In the genomic region with DNA sequence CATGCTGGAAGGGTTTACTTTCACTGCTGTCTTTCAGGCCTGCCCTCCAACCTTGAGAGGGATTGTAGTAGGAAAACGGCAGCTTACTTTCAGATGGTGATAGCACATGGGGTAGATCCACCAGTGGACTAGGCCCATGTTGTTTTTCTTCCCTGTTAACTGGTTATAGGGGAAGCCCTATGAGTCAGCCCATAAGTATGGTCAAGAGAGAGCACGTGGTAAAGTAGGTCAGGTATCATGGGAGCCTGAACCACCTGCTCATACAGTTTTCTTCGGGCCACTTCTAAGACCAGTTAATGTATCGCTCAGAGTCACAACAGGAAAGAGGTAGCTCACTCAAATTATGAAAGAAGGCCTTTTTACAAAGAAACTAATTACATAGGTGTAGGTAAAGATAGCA, we compare ENCODE assay signal across 23 cellular contexts. TPM values are rescaled to one million over a fixed set of nuclear protein-coding genes. Genes with fewer than 3 reads are reported as not detected.
DNase-seq lines count a peak whose midpoint lies in the region; ATAC-seq, FAIRE-seq and TF ChIP-seq lines count a peak whose summit lies in the region.
"Had no signal": no experiment of that assay in that cellular context is flagged by ENCODE, and none has a peak within 500 bp of the region (broad histone marks: within the 10 kb centered on the region; RNA-seq: fewer than 3 reads in every experiment).

No MANE protein-coding gene starts in this region.

- H3K9me3 ChIP-seq in mesenchymal stem cell (ENCODE audit: control insufficient read depth, low read length) = peaks cover 4% of the 10 kb centered on the region
- H3K9me3 ChIP-seq: SJSA1, thoracic aorta had no signal

- no peak overlapping the region for H3K18ac ChIP-seq in mesenchymal stem cell (ENCODE audit: low read depth in 1 of 2, low read length in 2 of 2)

- peaks cover 58% of the 10 kb centered on the region for H3K4me1 Mint-ChIP-seq in activated naive CD8-positive, alpha-beta T cell (ENCODE audit: low read depth)
- peaks cover 48% of the 10 kb centered on the region for H3K4me1 Mint-ChIP-seq in activated naive CD8-positive, alpha-beta T cell treated with anti-CD3 and anti-CD28 coated beads for 36 hours
- peaks cover 6 to 14% of the 10 kb centered on the region in 2 donors for H3K4me1 Mint-ChIP-seq in stimulated activated naive B cell treated with anti-CD40 and anti-IgM and Interleukin-4, amounts not matched to agents 10 μg/mL and 1 μg/mL and 100 μg/mL, for 72 hours
- H3K4me1 Mint-ChIP-seq: neural progenitor cell had no signal

- H3K4me3 ChIP-seq in epithelial cell of proximal tubule (ENCODE audit: low read depth, low read length) (no peak overlapping the region), mesenchymal stem cell (ENCODE audit: insufficient read depth in 1 of 2, low read depth in 1 of 2, low read length in 2 of 2) (no peak overlapping the region)
- H3K4me3 ChIP-seq: BLaER1 treated with 17β-estradiol and CSF1 and Interleukin-3, amounts not matched to agents 10 nM and 100 nM; K562; neural progenitor cell; SJSA1; thoracic aorta had no signal

- no peaks in the 10 kb centered on the region for H3K4me1 ChIP-seq in mesenchymal stem cell (ENCODE audit: control insufficient read depth, insufficient read depth, low read depth, low read length)
- H3K4me1 ChIP-seq: neural progenitor cell, SJSA1 had no signal

- H3K36me3 ChIP-seq in mesenchymal stem cell (ENCODE audit: control insufficient read depth in 1 of 2, insufficient read depth in 2 of 2, low read depth in 1 of 2, low read length in 2 of 2) = peaks cover 5 to 35% of the 10 kb centered on the region in 2 experiments

- no peak overlapping the region for H2BK15ac ChIP-seq in mesenchymal stem cell (ENCODE audit: low read depth, poor library complexity, severe bottlenecking)

- TF ChIP-seq CTCF in epithelial cell of proximal tubule (conservative IDR thresholded peaks at IDR 0.05; ENCODE audit: low read depth, low read length) = no peak

- ATAC-seq in stimulated activated naive B cell treated with anti-CD40 and anti-IgM and Interleukin-4, amounts not matched to agents 10 μg/mL and 1 μg/mL and 100 μg/mL, for 72 hours (replicated peaks) = peak; percentile 53
- ATAC-seq: K562, left cardiac atrium had no signal

- no peak overlapping the region for H3K4me2 ChIP-seq in mesenchymal stem cell (ENCODE audit: low read length, poor library complexity, severe bottlenecking)
- H3K4me2 ChIP-seq: BLaER1 treated with 17β-estradiol and CSF1 and Interleukin-3, amounts not matched to agents 10 nM and 100 nM; neural progenitor cell had no signal

- no peak overlapping the region for H3K4me3 Mint-ChIP-seq in activated naive CD8-positive, alpha-beta T cell
- no peak overlapping the region for H3K4me3 Mint-ChIP-seq in activated naive CD8-positive, alpha-beta T cell treated with anti-CD3 and anti-CD28 coated beads for 36 hours
- H3K4me3 Mint-ChIP-seq in stimulated activated naive B cell treated with anti-CD40 and anti-IgM and Interleukin-4, amounts not matched to agents 10 μg/mL and 1 μg/mL and 100 μg/mL, for 72 hours = no peak overlapping the region
- H3K4me3 Mint-ChIP-seq: neural progenitor cell had no signal

- H2BK12ac ChIP-seq in mesenchymal stem cell (ENCODE audit: low read length in 2 of 2) = no peak overlapping the region

- no peak overlapping the region for H4K8ac ChIP-seq in mesenchymal stem cell (ENCODE audit: low read length)

- DNase-seq in activated naive CD8-positive, alpha-beta T cell treated with anti-CD3 and anti-CD28 coated beads for 36 hours = no peak
- DNase-seq in RCC 7860 (ENCODE audit: low spot score) = peak; percentile 21
- DNase-seq in epithelial cell of proximal tubule (ENCODE audit: low read depth) = peak; percentile 67
- DNase-seq in stimulated activated naive B cell treated with anti-CD40 and anti-IgM and Interleukin-4, amounts not matched to agents 10 μg/mL and 1 μg/mL and 100 μg/mL, for 72 hours = no peak
- no peak for DNase-seq in GM19240 (ENCODE audit: insufficient read length, low spot score)
- DNase-seq in mesenchymal stem cell = no peak
- DNase-seq in NCI-H524 treated with DMSO at 0.1 percent for 48 hours (lab: John Stamatoyannopoulos, UW) = no peak
- DNase-seq: DMS 273 treated with DMSO at 0.1 percent for 48 hours, H7, left cardiac atrium, midbrain, NCI-H1105 treated with DMSO at 0.1 percent for 48 hours, NCI-H2107, NCI-H69 had no signal

- no peaks in the 10 kb centered on the region for H3K9me3 Mint-ChIP-seq in activated naive CD8-positive, alpha-beta T cell (ENCODE audit: low read depth)
- no peaks in the 10 kb centered on the region for H3K9me3 Mint-ChIP-seq in activated naive CD8-positive, alpha-beta T cell treated with anti-CD3 and anti-CD28 coated beads for 36 hours
- H3K9me3 Mint-ChIP-seq in stimulated activated naive B cell treated with anti-CD40 and anti-IgM and Interleukin-4, amounts not matched to agents 10 μg/mL and 1 μg/mL and 100 μg/mL, for 72 hours = peaks cover 0 to 6% of the 10 kb centered on the region in 2 donors

- no peaks in the 10 kb centered on the region for H3K27me3 Mint-ChIP-seq in activated naive CD8-positive, alpha-beta T cell
- no peaks in the 10 kb centered on the region for H3K27me3 Mint-ChIP-seq in activated naive CD8-positive, alpha-beta T cell treated with anti-CD3 and anti-CD28 coated beads for 36 hours
- H3K27me3 Mint-ChIP-seq in stimulated activated naive B cell treated with anti-CD40 and anti-IgM and Interleukin-4, amounts not matched to agents 10 μg/mL and 1 μg/mL and 100 μg/mL, for 72 hours = no peaks in the 10 kb centered on the region

- no peak overlapping the region for H3K27ac ChIP-seq in mesenchymal stem cell (ENCODE audit: low read length, poor library complexity, severe bottlenecking)
- H3K27ac ChIP-seq: BLaER1 treated with 17β-estradiol and CSF1 and Interleukin-3, amounts not matched to agents 10 nM and 100 nM; HL-60; neural progenitor cell; SJSA1; thoracic aorta had no signal

- H3K4ac ChIP-seq in mesenchymal stem cell (ENCODE audit: low read depth in 1 of 2, low read length in 2 of 2) = no peak overlapping the region

- H4K91ac ChIP-seq in mesenchymal stem cell (ENCODE audit: low read length) = no peak overlapping the region

- no peaks in the 10 kb centered on the region for H3K27me3 ChIP-seq in mesenchymal stem cell (ENCODE audit: control insufficient read depth in 1 of 2, insufficient read depth in 1 of 2, low read length in 2 of 2)
- H3K27me3 ChIP-seq: BLaER1 treated with 17β-estradiol and CSF1 and Interleukin-3, amounts not matched to agents 10 nM and 100 nM; neural progenitor cell; SJSA1 had no signal

- H3K27ac Mint-ChIP-seq in activated naive CD8-positive, alpha-beta T cell = peak overlapping the region; percentile 48
- H3K27ac Mint-ChIP-seq in activated naive CD8-positive, alpha-beta T cell treated with anti-CD3 and anti-CD28 coated beads for 36 hours = no peak overlapping the region
- no peak overlapping the region for H3K27ac Mint-ChIP-seq in stimulated activated naive B cell treated with anti-CD40 and anti-IgM and Interleukin-4, amounts not matched to agents 10 μg/mL and 1 μg/mL and 100 μg/mL, for 72 hours
- H3K27ac Mint-ChIP-seq: neural progenitor cell had no signal

- no peak overlapping the region for H3K9ac ChIP-seq in mesenchymal stem cell (ENCODE audit: low read length)
- H3K9ac ChIP-seq: BLaER1 treated with 17β-estradiol and CSF1 and Interleukin-3, amounts not matched to agents 10 nM and 100 nM; neural progenitor cell had no signal

- peaks cover 5% of the 10 kb centered on the region for H3K79me1 ChIP-seq in mesenchymal stem cell (replicated peaks; ENCODE audit: low read length, poor library complexity, severe bottlenecking)

- no peak overlapping the region for H3K23ac ChIP-seq in mesenchymal stem cell (ENCODE audit: low read length in 2 of 2)

- no peak overlapping the region for H2BK5ac ChIP-seq in mesenchymal stem cell (ENCODE audit: low read depth, low read length, poor library complexity, severe bottlenecking)

- no peak overlapping the region for H2BK120ac ChIP-seq in mesenchymal stem cell (ENCODE audit: low read depth, low read length)

- WGBS in mesenchymal stem cell = 88% methylated on average over 4 of the region's 4 CpGs

- no peak overlapping the region for H3K14ac ChIP-seq in mesenchymal stem cell (ENCODE audit: low read length in 2 of 2)

- peaks cover 39% of the 10 kb centered on the region for H3K36me3 Mint-ChIP-seq in activated naive CD8-positive, alpha-beta T cell
- peaks cover 61% of the 10 kb centered on the region for H3K36me3 Mint-ChIP-seq in activated naive CD8-positive, alpha-beta T cell treated with anti-CD3 and anti-CD28 coated beads for 36 hours
- H3K36me3 Mint-ChIP-seq in stimulated activated naive B cell treated with anti-CD40 and anti-IgM and Interleukin-4, amounts not matched to agents 10 μg/mL and 1 μg/mL and 100 μg/mL, for 72 hours = peaks cover 46 to 55% of the 10 kb centered on the region in 2 donors

- no peak overlapping the region for H2AFZ ChIP-seq in mesenchymal stem cell (ENCODE audit: low read depth, low read length)
- H2AFZ ChIP-seq: neural progenitor cell had no signal

- FAIRE-seq in RCC 7860 (lab: Jason Lieb, UNC) = no peak
- FAIRE-seq: A204.1, GM18507, K562 had no signal

- no peak overlapping the region for H2AK5ac ChIP-seq in mesenchymal stem cell (ENCODE audit: low read length, severe bottlenecking)

RNA-seq across cellular contexts. Expression of gene PDK1, which starts 33.0 kb away (rescaled TPM):
- 10 to 100 TPM; 42.2 to 46.6 TPM for total RNA-seq in activated naive CD8-positive, alpha-beta T cell treated with anti-CD3 and anti-CD28 coated beads for 36 hours
- 3.5 and 33.3 TPM in 2 replicates for total RNA-seq in epithelial cell of proximal tubule
- 5.6 TPM for polyA plus RNA-seq in mesenchymal stem cell (2013, experiment 1 of 2)
- 6.0 TPM for polyA plus RNA-seq in mesenchymal stem cell (2013, experiment 2 of 2)

Comparison
In these comparisons a context has a peak if more than half of its experiments do, and no peak if none do; other contexts are left out.
1. DNase-seq: peak in RCC 7860 (single experiment) and epithelial cell of proximal tubule (single experiment); none in activated naive CD8-positive, alpha-beta T cell treated with anti-CD3 and anti-CD28 coated beads for 36 hours (single experiment), stimulated activated naive B cell treated with anti-CD40 and anti-IgM and Interleukin-4, amounts not matched to agents 10 μg/mL and 1 μg/mL and 100 μg/mL, for 72 hours (single experiment), GM19240 (single experiment), mesenchymal stem cell (single experiment) and NCI-H524 treated with DMSO at 0.1 percent for 48 hours (single experiment).